23 cellular contexts compared by ENCODE assay signal in the genomic region with DNA sequence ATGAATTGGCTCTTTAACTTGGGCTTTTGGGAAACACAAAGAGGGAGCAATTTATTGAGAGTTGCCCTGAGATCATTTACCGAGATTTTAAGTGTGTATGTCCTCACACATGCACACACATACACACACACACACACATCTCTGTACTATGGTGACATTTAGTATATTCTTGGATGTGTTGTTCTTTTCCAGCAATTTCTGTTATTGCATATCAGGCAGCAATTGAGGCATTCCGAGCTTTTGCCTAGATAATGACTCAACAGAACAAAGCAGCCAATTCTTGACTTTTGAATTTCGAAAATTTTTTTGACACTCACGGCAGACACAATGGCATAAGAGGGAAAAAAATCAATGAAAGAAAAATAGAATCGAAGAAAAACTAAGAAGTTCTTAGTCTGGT.
"Had no signal": no experiment of that assay in that cellular context is flagged by ENCODE, and none has a peak within 500 bp of the region (broad histone marks: within the 10 kb centered on the region; RNA-seq: fewer than 3 reads in every experiment).

No MANE protein-coding gene starts in this region.

- H3K27me3 ChIP-seq: MG63, SJCRH30 had no signal

- DNase-seq: MG63, NCI-H1092, NCI-H1105 treated with DMSO at 0.1 percent for 48 hours, NCI-H1417 treated with DMSO at 0.1 percent for 48 hours, NCI-H146, NCI-H1694 treated with DMSO at 0.1 percent for 48 hours, NCI-H1930, NCI-H2081, NCI-H2107, NCI-H226, NCI-H446, NCI-H510A, NCI-H524 treated with DMSO at 0.1 percent for 48 hours, NCI-H69, NCI-H774, SHP77 treated with DMSO at 0.1 percent for 48 hours, SJCRH30 had no signal

- H3K27ac Mint-ChIP-seq: IgD-negative memory B cell had no signal

- H3K4me1 Mint-ChIP-seq: IgD-negative memory B cell had no signal

- H3K4me3 Mint-ChIP-seq: IgD-negative memory B cell had no signal

- H3K36me3 Mint-ChIP-seq: IgD-negative memory B cell had no signal

- ATAC-seq: K562, Panc1, SK-N-SH treated with all-trans-retinoic acid at 6 μM for 48 hours had no signal

- H3K27ac ChIP-seq: HL-60, RWPE1, SJCRH30 had no signal

- H3K9me3 ChIP-seq: MG63, SJCRH30 had no signal

- H3K9me3 Mint-ChIP-seq: IgD-negative memory B cell had no signal

- H3K36me3 ChIP-seq: MG63, SJCRH30 had no signal

- H3K4me3 ChIP-seq: K562, MG63, SJCRH30 had no signal

- H3K27me3 Mint-ChIP-seq: IgD-negative memory B cell had no signal
